In genomic region chr3:177624523-177625495, GRCh38 we compare ENCODE assay signal across 15 cellular contexts.
DNase-seq lines count a peak whose midpoint lies in the region; ATAC-seq and TF ChIP-seq lines count a peak whose summit lies in the region.
"Had no signal": no experiment of that assay in that cellular context is flagged by ENCODE, and none has a peak within 500 bp of the region (broad histone marks: within the 10 kb centered on the region; RNA-seq: fewer than 3 reads in every experiment).

No MANE protein-coding gene starts in this region.

- peak; percentile 95 for ATAC-seq in effector memory CD8-positive, alpha-beta T cell (replicated peaks)
- peak; percentile 46 for ATAC-seq in stimulated activated naive CD8-positive, alpha-beta T cell treated with anti-CD3 and anti-CD28 coated beads, Interleukin-15, Interleukin-2, amounts not matched to agents 100 U/mL and 50 U/mL, for 24 hours
- no peak for ATAC-seq in HG03139 (IDR thresholded peaks at IDR 0.05; ENCODE audit: unreplicated experiment)
- ATAC-seq: activated naive CD8-positive, alpha-beta T cell treated with anti-CD3 and anti-CD28 coated beads, Interleukin-2, amount 50 U/mL, for 24 hours had no signal

- H3K4me1 ChIP-seq in Loucy (ENCODE audit: insufficient read depth, low read length, poor library complexity, severe bottlenecking) = peaks cover 25% of the 10 kb centered on the region
- H3K4me1 ChIP-seq in smooth muscle cell (ENCODE audit: low read depth) = peaks cover 3% of the 10 kb centered on the region
- H3K4me1 ChIP-seq: colonic mucosa had no signal

- peak overlapping the region; percentile 13 for H2AFZ ChIP-seq in Loucy (ENCODE audit: low read length)
- H2AFZ ChIP-seq in smooth muscle cell (ENCODE audit: low read depth) = no peak overlapping the region

- peaks cover 0 to 2% of the 10 kb centered on the region in 2 donors for H3K9me3 Mint-ChIP-seq in effector memory CD8-positive, alpha-beta T cell
- H3K9me3 Mint-ChIP-seq: HFFc6 had no signal

- H3K9me2 ChIP-seq in Loucy (replicated peaks; ENCODE audit: low read depth, low read length) = no peaks in the 10 kb centered on the region

- H3K4me3 ChIP-seq in Loucy (ENCODE audit: low read length, poor library complexity, severe bottlenecking) = no peak overlapping the region
- H3K4me3 ChIP-seq in smooth muscle cell = no peak overlapping the region
- H3K4me3 ChIP-seq: colonic mucosa had no signal

- peak overlapping the region; percentile 10 to 38 for H3K4me3 Mint-ChIP-seq in effector memory CD8-positive, alpha-beta T cell
- H3K4me3 Mint-ChIP-seq: activated naive CD8-positive, alpha-beta T cell treated with anti-CD3 and anti-CD28 coated beads, Interleukin-2, amount 50 U/mL, for 24 hours; HFFc6 had no signal

- H3K4me2 ChIP-seq in Loucy (ENCODE audit: low read depth, low read length, poor library complexity, severe bottlenecking) = peak overlapping the region; percentile 1
- H3K4me2 ChIP-seq in smooth muscle cell = no peak overlapping the region

- H3K36me3 Mint-ChIP-seq in effector memory CD8-positive, alpha-beta T cell (ENCODE audit: insufficient read depth) = no peaks in the 10 kb centered on the region

- H3F3A ChIP-seq in Loucy (ENCODE audit: low read depth) = no peaks in the 10 kb centered on the region
- no peaks in the 10 kb centered on the region for H3F3A ChIP-seq in smooth muscle cell (ENCODE audit: low read depth)

- H3K9me3 ChIP-seq in Loucy (ENCODE audit: insufficient read depth, low read depth, low read length) (peaks cover 20% of the 10 kb centered on the region; the same call in 1 of the 2 replicates), smooth muscle cell (replicated peaks; ENCODE audit: low read depth) (no peaks in the 10 kb centered on the region)
- H3K9me3 ChIP-seq: colonic mucosa had no signal

- H3K9ac ChIP-seq in Loucy (ENCODE audit: low read depth, low read length, poor library complexity, severe bottlenecking) = no peak overlapping the region
- no peak overlapping the region for H3K9ac ChIP-seq in smooth muscle cell (ENCODE audit: low read depth)

- 88% methylated on average over 13 of the region's 13 CpGs for WGBS in smooth muscle cell (ENCODE audit: low lambda C conversion rate)

- H4K20me1 ChIP-seq in Loucy (ENCODE audit: insufficient read depth, low read length, poor library complexity, severe bottlenecking) (no peaks in the 10 kb centered on the region), smooth muscle cell (ENCODE audit: low read depth) (no peaks in the 10 kb centered on the region)

- peaks cover 10 to 27% of the 10 kb centered on the region in 2 donors for H3K4me1 Mint-ChIP-seq in effector memory CD8-positive, alpha-beta T cell (ENCODE audit: low read depth in 2 of 2)

- H3K79me2 ChIP-seq in Loucy (ENCODE audit: insufficient read depth, low read length) (no peaks in the 10 kb centered on the region), smooth muscle cell (ENCODE audit: low read depth) (no peaks in the 10 kb centered on the region)

- H3K27ac Mint-ChIP-seq in effector memory CD8-positive, alpha-beta T cell = peak overlapping the region; percentile 51 to 76
- H3K27ac Mint-ChIP-seq: activated naive CD8-positive, alpha-beta T cell treated with anti-CD3 and anti-CD28 coated beads, Interleukin-2, amount 50 U/mL, for 24 hours; HFFc6 had no signal

- H3K36me3 ChIP-seq in Loucy (ENCODE audit: insufficient read depth, low read length) = no peaks in the 10 kb centered on the region
- no peaks in the 10 kb centered on the region for H3K36me3 ChIP-seq in smooth muscle cell (ENCODE audit: low read depth)
- H3K36me3 ChIP-seq: colonic mucosa had no signal

- no peaks in the 10 kb centered on the region for H3K27me3 ChIP-seq in Loucy (ENCODE audit: insufficient read depth, low read length, poor library complexity, severe bottlenecking)
- no peaks in the 10 kb centered on the region for H3K27me3 ChIP-seq in smooth muscle cell (ENCODE audit: low read depth)
- H3K27me3 ChIP-seq: colonic mucosa had no signal

- H3K27me3 Mint-ChIP-seq in effector memory CD8-positive, alpha-beta T cell = no peaks in the 10 kb centered on the region
- H3K27me3 Mint-ChIP-seq: activated naive CD8-positive, alpha-beta T cell treated with anti-CD3 and anti-CD28 coated beads, Interleukin-2, amount 50 U/mL, for 24 hours had no signal

- no peak overlapping the region for H3K27ac ChIP-seq in smooth muscle cell (ENCODE audit: low read depth)
- H3K27ac ChIP-seq: colonic mucosa had no signal

- DNase-seq in activated naive CD4-positive, alpha-beta T cell treated with Interleukin-2 at 50 U/mL for 16 hours = peak; percentile 25
- no peak for DNase-seq in activated naive CD4-positive, alpha-beta T cell (lab: John Stamatoyannopoulos, UW)
- peak in 1 of 3 experiments; percentile 6 for DNase-seq in effector memory CD8-positive, alpha-beta T cell
- no peak for DNase-seq in stimulated activated naive CD8-positive, alpha-beta T cell treated with anti-CD3 and anti-CD28 coated beads, Interleukin-15, Interleukin-2, amounts not matched to agents 100 U/mL and 50 U/mL, for 24 hours
- DNase-seq in SK-N-DZ (ENCODE audit: low spot score) (no peak), smooth muscle cell (lab: John Stamatoyannopoulos, UW; ENCODE audit: unreplicated experiment) (no peak)
- DNase-seq: activated naive CD8-positive, alpha-beta T cell treated with anti-CD3 and anti-CD28 coated beads, Interleukin-2, amount 50 U/mL, for 24 hours; colonic mucosa; HFFc6; KBM-7; NCI-H1436; NCI-H524 treated with DMSO at 0.1 percent for 48 hours; stimulated activated CD8-positive, alpha-beta memory T cell treated with anti-CD3 and anti-CD28 coated beads, Interleukin-4, amount 100 ng/mL, for 48 hours had no signal

- TF ChIP-seq CTCF in Loucy (conservative IDR thresholded peaks at IDR 0.05; ENCODE audit: low read length) (no peak), smooth muscle cell (IDR thresholded peaks at IDR 0.05; ENCODE audit: borderline replicate concordance, insufficient read depth, poor library complexity, severe bottlenecking) (no peak)
